In genomic region chr2:127671557-127672302, GRCh38 we compare ENCODE assay signal across 1 cellular context.
TF ChIP-seq lines count a peak whose summit lies in the region.

No MANE protein-coding gene starts in this region.

TF ChIP-seq in H1, 55 proteins besides CTCF, POLR2A, EP300 and RAD21 (continued from another document):
- TF ChIP-seq BACH1 (IDR thresholded peaks at IDR 0.05; ENCODE audit: low read length) (no peak), SIRT6 (IDR thresholded peaks at IDR 0.05; ENCODE audit: low read length) (no peak), SP4 (IDR thresholded peaks at IDR 0.05; ENCODE audit: low read length) (no peak), SAP30 (IDR thresholded peaks at IDR 0.05; ENCODE audit: insufficient read depth, insufficient replicate concordance, low read length) (no peak), CHD7 (IDR thresholded peaks at IDR 0.05; ENCODE audit: insufficient replicate concordance, low read length) (no peak), SP1 (IDR thresholded peaks at IDR 0.05; ENCODE audit: low read depth, low read length) (no peak), SP2 (IDR thresholded peaks at IDR 0.05; ENCODE audit: low read length) (no peak), ATF3 (IDR thresholded peaks at IDR 0.05; ENCODE audit: insufficient read depth, low read depth, low read length) (no peak), ATF2 (IDR thresholded peaks at IDR 0.05; ENCODE audit: low read length) (no peak), EGR1 (IDR thresholded peaks at IDR 0.05; ENCODE audit: borderline replicate concordance, low read depth, low read length) (no peak), RBBP5 (IDR thresholded peaks at IDR 0.05; ENCODE audit: borderline replicate concordance, low read depth, low read length) (no peak), GABPA (IDR thresholded peaks at IDR 0.05; ENCODE audit: borderline replicate concordance, insufficient read depth, low read length) (no peak)
